In genomic region chr5:132963175-132964104, GRCh38 we compare ENCODE assay signal across 1 cellular context.
TF ChIP-seq lines count a peak whose summit lies in the region.

TSS of gene AFF4 (minus strand) at chr5:132963634. CDS start at chr5:132937189, 26,445 bp downstream.

TF ChIP-seq in K562, 482 proteins besides CTCF, POLR2A, EP300 and RAD21 (continued from another document and continues in another):
- TF ChIP-seq ZBTB9 (CRISPR knock-in tag; IDR thresholded peaks at IDR 0.05): peak; percentile 76
- TF ChIP-seq SMAD3 (CRISPR knock-in tag; conservative IDR thresholded peaks at IDR 0.05): 0 out of 2 replicates have a peak, but pooled peaks have one; percentile 37
- TF ChIP-seq RNF2 (IDR thresholded peaks at IDR 0.05): peak; percentile 94
- TF ChIP-seq MLLT1 (IDR thresholded peaks at IDR 0.05): no peak
- TF ChIP-seq FOSL1 (tag; conservative IDR thresholded peaks at IDR 0.05): peak; percentile 75
- TF ChIP-seq MXD1 (CRISPR knock-in tag; IDR thresholded peaks at IDR 0.05; ENCODE audit: borderline replicate concordance, poor library complexity, severe bottlenecking): no peak
- no peak for TF ChIP-seq PATZ1 (CRISPR knock-in tag; IDR thresholded peaks at IDR 0.05; ENCODE audit: borderline replicate concordance)
- peak; percentile 96 for TF ChIP-seq ARID4B (CRISPR knock-in tag; IDR thresholded peaks at IDR 0.05)
- peak; percentile 28; the same call in 1 of the 2 replicates for TF ChIP-seq ZNF449 (CRISPR knock-in tag; IDR thresholded peaks at IDR 0.05)
- TF ChIP-seq FOXO4 (CRISPR knock-in tag; IDR thresholded peaks at IDR 0.05): no peak
- TF ChIP-seq MXI1 (IDR thresholded peaks at IDR 0.05; ENCODE audit: low read depth, low read length): no peak
- peak; percentile 87 for TF ChIP-seq HNRNPLL (IDR thresholded peaks at IDR 0.05; ENCODE audit: low read depth, low read length, poor library complexity, severe bottlenecking)
- no peak for TF ChIP-seq ZNF696 (CRISPR knock-in tag; conservative IDR thresholded peaks at IDR 0.05)
- no peak for TF ChIP-seq BCL6 (CRISPR knock-in tag; IDR thresholded peaks at IDR 0.05)
- TF ChIP-seq ZNF23 (CRISPR knock-in tag; IDR thresholded peaks at IDR 0.05): no peak
- TF ChIP-seq ZNF311 (CRISPR knock-in tag; IDR thresholded peaks at IDR 0.05): no peak
- TF ChIP-seq RBFOX2 (IDR thresholded peaks at IDR 0.05; ENCODE audit: low read depth, low read length): peak; percentile 97
- TF ChIP-seq DMBX1 (CRISPR knock-in tag; IDR thresholded peaks at IDR 0.05; ENCODE audit: borderline replicate concordance): peak; percentile 67
- no peak for TF ChIP-seq SMARCA4 (IDR thresholded peaks at IDR 0.05)
- TF ChIP-seq PTBP1 (IDR thresholded peaks at IDR 0.05; ENCODE audit: low read depth, low read length): no peak
- no peak for TF ChIP-seq NFE2 (IDR thresholded peaks at IDR 0.05; ENCODE audit: low read depth)
- peak; percentile 51; the same call in 1 of the 2 replicates for TF ChIP-seq SIN3B (IDR thresholded peaks at IDR 0.05; ENCODE audit: low read depth)
- no peak; the same call in 1 of the 2 replicates for TF ChIP-seq ZNF282 (CRISPR knock-in tag; IDR thresholded peaks at IDR 0.05)
- TF ChIP-seq RNF219 (CRISPR knock-in tag; IDR thresholded peaks at IDR 0.05): no peak
- TF ChIP-seq CHD4 (IDR thresholded peaks at IDR 0.05; ENCODE audit: insufficient read depth, insufficient replicate concordance, low read depth, low read length, poor library complexity, severe bottlenecking): no peak
- TF ChIP-seq E4F1 (CRISPR knock-in tag; IDR thresholded peaks at IDR 0.05; ENCODE audit: borderline replicate concordance): no peak
- TF ChIP-seq ZNF146 (CRISPR knock-in tag; IDR thresholded peaks at IDR 0.05; ENCODE audit: unreplicated experiment): no peak
- no peak for TF ChIP-seq PHTF2 (CRISPR knock-in tag; IDR thresholded peaks at IDR 0.05)
- peak in 1 of 2 experiments; percentile 96; a peak in 2 of 4 replicates for TF ChIP-seq KDM4B (IDR thresholded peaks at IDR 0.05; ENCODE audit: borderline replicate concordance in 2 of 2, low read depth in 1 of 2)
- peak; percentile 83 for TF ChIP-seq ATF7 (IDR thresholded peaks at IDR 0.05)
- TF ChIP-seq PTTG1 (tag; IDR thresholded peaks at IDR 0.05; ENCODE audit: low read depth): no peak
- no peak for TF ChIP-seq ZNF655 (CRISPR knock-in tag; IDR thresholded peaks at IDR 0.05)
- peak; percentile 43 for TF ChIP-seq MEIS2 (IDR thresholded peaks at IDR 0.05; ENCODE audit: partially characterized antibody)
- TF ChIP-seq MYNN (IDR thresholded peaks at IDR 0.05): peak; percentile 84; the same call in 1 of the 2 replicates
- no peak for TF ChIP-seq MYNN (CRISPR knock-in tag; IDR thresholded peaks at IDR 0.05)
- TF ChIP-seq CHCHD3 (CRISPR knock-in tag; IDR thresholded peaks at IDR 0.05): no peak
- TF ChIP-seq ELF4 (CRISPR knock-in tag; IDR thresholded peaks at IDR 0.05): no peak; the same call in 1 of the 2 replicates
- no peak for TF ChIP-seq NCOA6 (IDR thresholded peaks at IDR 0.05)
- peak; percentile 70 for TF ChIP-seq TAF9B (IDR thresholded peaks at IDR 0.05; ENCODE audit: partially characterized antibody)
- TF ChIP-seq EP400 (IDR thresholded peaks at IDR 0.05): peak; percentile 82
- no peak for TF ChIP-seq SREBF1 (IDR thresholded peaks at IDR 0.05; ENCODE audit: borderline replicate concordance, low read depth, low read length)
- TF ChIP-seq POLR2AphosphoS5 (IDR thresholded peaks at IDR 0.05; ENCODE audit: control insufficient read depth, insufficient read depth, low read depth, low read length): peak; percentile 77
- no peak; the same call in none of the 2 replicates for TF ChIP-seq FOXJ2 (tag; IDR thresholded peaks at IDR 0.05)
- peak; percentile 81 to 88; a peak in 3 of 4 replicates for TF ChIP-seq SIN3A (IDR thresholded peaks at IDR 0.05; ENCODE audit: borderline replicate concordance in 2 of 2, control insufficient read depth in 1 of 2, low read depth in 2 of 2, low read length in 2 of 2)
- TF ChIP-seq CEBPB (tag; IDR thresholded peaks at IDR 0.05): no peak
- no peak for TF ChIP-seq TARDBP (IDR thresholded peaks at IDR 0.05)
